In genomic region chr6:170210026-170210390, GRCh38 we compare ENCODE assay signal across 2 cellular contexts.
TF ChIP-seq lines count a peak whose summit lies in the region.

No MANE protein-coding gene starts in this region.

TF ChIP-seq in SK-N-SH, 30 proteins besides CTCF, POLR2A, EP300 and RAD21 (continued from another document):
- TF ChIP-seq GABPA (IDR thresholded peaks at IDR 0.05; ENCODE audit: low read depth) (no peak), YY1 (IDR thresholded peaks at IDR 0.05; ENCODE audit: low read depth) (no peak), NRF1 (IDR thresholded peaks at IDR 0.05; ENCODE audit: low read depth, low read length) (no peak), EZH2phosphoT487 (IDR thresholded peaks at IDR 0.05; ENCODE audit: borderline replicate concordance, low read depth) (no peak), GATA2 (CRISPR knock-in tag; IDR thresholded peaks at IDR 0.05) (no peak), SMC3 (IDR thresholded peaks at IDR 0.05; ENCODE audit: low read depth, low read length) (no peak), FOXM1 (IDR thresholded peaks at IDR 0.05; ENCODE audit: low read depth) (no peak)
- TF ChIP-seq, protein P1, sequence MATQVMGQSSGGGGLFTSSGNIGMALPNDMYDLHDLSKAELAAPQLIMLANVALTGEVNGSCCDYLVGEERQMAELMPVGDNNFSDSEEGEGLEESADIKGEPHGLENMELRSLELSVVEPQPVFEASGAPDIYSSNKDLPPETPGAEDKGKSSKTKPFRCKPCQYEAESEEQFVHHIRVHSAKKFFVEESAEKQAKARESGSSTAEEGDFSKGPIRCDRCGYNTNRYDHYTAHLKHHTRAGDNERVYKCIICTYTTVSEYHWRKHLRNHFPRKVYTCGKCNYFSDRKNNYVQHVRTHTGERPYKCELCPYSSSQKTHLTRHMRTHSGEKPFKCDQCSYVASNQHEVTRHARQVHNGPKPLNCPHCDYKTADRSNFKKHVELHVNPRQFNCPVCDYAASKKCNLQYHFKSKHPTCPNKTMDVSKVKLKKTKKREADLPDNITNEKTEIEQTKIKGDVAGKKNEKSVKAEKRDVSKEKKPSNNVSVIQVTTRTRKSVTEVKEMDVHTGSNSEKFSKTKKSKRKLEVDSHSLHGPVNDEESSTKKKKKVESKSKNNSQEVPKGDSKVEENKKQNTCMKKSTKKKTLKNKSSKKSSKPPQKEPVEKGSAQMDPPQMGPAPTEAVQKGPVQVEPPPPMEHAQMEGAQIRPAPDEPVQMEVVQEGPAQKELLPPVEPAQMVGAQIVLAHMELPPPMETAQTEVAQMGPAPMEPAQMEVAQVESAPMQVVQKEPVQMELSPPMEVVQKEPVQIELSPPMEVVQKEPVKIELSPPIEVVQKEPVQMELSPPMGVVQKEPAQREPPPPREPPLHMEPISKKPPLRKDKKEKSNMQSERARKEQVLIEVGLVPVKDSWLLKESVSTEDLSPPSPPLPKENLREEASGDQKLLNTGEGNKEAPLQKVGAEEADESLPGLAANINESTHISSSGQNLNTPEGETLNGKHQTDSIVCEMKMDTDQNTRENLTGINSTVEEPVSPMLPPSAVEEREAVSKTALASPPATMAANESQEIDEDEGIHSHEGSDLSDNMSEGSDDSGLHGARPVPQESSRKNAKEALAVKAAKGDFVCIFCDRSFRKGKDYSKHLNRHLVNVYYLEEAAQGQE (IDR thresholded peaks at IDR 0.05; ENCODE audit: low read depth, low read length), result no peak
- TF ChIP-seq, protein P2, sequence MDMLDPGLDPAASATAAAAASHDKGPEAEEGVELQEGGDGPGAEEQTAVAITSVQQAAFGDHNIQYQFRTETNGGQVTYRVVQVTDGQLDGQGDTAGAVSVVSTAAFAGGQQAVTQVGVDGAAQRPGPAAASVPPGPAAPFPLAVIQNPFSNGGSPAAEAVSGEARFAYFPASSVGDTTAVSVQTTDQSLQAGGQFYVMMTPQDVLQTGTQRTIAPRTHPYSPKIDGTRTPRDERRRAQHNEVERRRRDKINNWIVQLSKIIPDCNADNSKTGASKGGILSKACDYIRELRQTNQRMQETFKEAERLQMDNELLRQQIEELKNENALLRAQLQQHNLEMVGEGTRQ (IDR thresholded peaks at IDR 0.05; ENCODE audit: borderline replicate concordance, low read depth, low read length), result no peak

TF ChIP-seq in SK-N-SH treated with all-trans-retinoic acid at 6 μM for 48 hours, 23 proteins besides CTCF, POLR2A, EP300 and RAD21 (continued from another document):
- no peak for TF ChIP-seq POU6F1 (CRISPR knock-in tag; IDR thresholded peaks at IDR 0.05; ENCODE audit: borderline replicate concordance, low read depth)
